Comparison of ENCODE assay signal across 8 cellular contexts in the genomic region with DNA sequence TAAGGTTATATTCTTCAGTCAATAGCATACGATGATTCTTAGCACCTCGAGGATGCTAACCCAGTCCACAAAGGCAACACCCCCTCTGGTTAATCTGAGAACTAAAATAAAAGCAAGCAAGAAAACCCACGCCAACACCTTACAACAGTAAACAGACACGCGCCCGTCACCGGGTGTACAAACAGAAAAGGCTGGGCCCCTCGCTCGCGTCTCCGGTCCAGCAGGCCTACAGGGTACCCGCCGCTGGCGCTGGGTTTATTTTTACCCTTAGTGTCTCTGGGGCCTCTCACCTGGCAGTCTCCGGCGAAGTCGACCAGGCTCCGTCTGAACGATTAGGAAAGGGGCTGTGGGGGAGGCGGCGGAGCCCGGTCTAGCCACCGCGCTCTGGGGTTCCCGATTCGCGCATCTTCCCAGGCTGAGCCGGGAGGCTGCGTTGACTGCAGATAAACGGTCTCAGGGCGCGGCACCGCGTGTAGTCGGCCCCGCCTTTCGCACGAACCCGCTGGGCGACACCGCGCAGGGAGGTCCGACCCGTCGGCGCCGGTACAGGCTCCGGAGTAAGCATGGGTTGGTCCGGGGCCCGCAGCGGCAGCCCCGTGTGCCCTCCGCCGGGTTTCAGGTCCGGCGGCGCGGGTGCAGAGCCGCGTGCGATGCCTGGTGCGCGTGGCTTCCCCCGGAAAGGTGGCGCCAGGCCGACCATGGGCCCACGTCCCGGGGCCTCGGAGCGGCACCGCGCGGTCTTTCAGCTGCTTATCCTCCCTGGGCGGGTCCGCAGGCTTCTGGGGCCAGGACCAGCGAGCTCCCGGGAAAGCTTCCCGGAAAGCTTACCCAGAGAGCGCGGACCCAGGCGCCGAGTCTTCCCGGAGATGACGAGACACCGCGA. TPM values are rescaled to one million over a fixed set of nuclear protein-coding genes. Genes with fewer than 3 reads are reported as not detected.
DNase-seq lines count a peak whose midpoint lies in the region; ATAC-seq and TF ChIP-seq lines count a peak whose summit lies in the region.

A gene with protein sequence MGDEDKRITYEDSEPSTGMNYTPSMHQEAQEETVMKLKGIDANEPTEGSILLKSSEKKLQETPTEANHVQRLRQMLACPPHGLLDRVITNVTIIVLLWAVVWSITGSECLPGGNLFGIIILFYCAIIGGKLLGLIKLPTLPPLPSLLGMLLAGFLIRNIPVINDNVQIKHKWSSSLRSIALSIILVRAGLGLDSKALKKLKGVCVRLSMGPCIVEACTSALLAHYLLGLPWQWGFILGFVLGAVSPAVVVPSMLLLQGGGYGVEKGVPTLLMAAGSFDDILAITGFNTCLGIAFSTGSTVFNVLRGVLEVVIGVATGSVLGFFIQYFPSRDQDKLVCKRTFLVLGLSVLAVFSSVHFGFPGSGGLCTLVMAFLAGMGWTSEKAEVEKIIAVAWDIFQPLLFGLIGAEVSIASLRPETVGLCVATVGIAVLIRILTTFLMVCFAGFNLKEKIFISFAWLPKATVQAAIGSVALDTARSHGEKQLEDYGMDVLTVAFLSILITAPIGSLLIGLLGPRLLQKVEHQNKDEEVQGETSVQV (minus strand): TSS at position 868 of the 883 bp plus-strand sequence. CDS start 9,211 bp downstream, outside the sequence.

- DNase-seq in COR-L47 (lab: John Stamatoyannopoulos, UW) (peak; percentile 75), SJCRH30 (peak; percentile 71 to 75), activated gamma-delta T cell treated with Interleukin-2 at 50 U/mL for 16 hours (peak; percentile 67), foreskin keratinocyte (peak; percentile 47 to 73), stromal cell of bone marrow (ENCODE audit: low read depth) (peak; percentile 57)

- ATAC-seq in GM19397 (IDR thresholded peaks at IDR 0.05; ENCODE audit: unreplicated experiment) (peak; percentile 58), HG03565 (IDR thresholded peaks at IDR 0.05; ENCODE audit: unreplicated experiment) (peak; percentile 34), foreskin keratinocyte (peak; percentile 84)

- no peaks in the 10 kb centered on the region for H3K27me3 ChIP-seq in SJCRH30
- no peaks in the 10 kb centered on the region for H3K27me3 ChIP-seq in foreskin keratinocyte
- H3K27me3 ChIP-seq in neuron (ENCODE audit: insufficient read depth, low read length) = no peaks in the 10 kb centered on the region

- H3K4me1 ChIP-seq in SJCRH30 = peaks cover 4% of the 10 kb centered on the region; the same call in 1 of the 2 replicates
- peaks cover 4% of the 10 kb centered on the region for H3K4me1 ChIP-seq in foreskin keratinocyte
- peaks cover 7% of the 10 kb centered on the region for H3K4me1 ChIP-seq in neuron (ENCODE audit: insufficient read depth, low read length)

- H3K4me3 ChIP-seq in SJCRH30 (peak within 1 kb of the TSS; percentile 96), neuron (ENCODE audit: low read length) (peak within 1 kb of the TSS; percentile 74)

- H3K9me3 ChIP-seq in SJCRH30 (replicated peaks) (no peaks in the 10 kb centered on the region), neuron (ENCODE audit: low read length) (no peaks in the 10 kb centered on the region)

- H2AFZ ChIP-seq in neuron (ENCODE audit: low read depth, low read length) = peak within 1 kb of the TSS; percentile 94

- H3K36me3 ChIP-seq in SJCRH30 = peaks cover 8% of the 10 kb centered on the region
- peaks cover 17% of the 10 kb centered on the region for H3K36me3 ChIP-seq in neuron (ENCODE audit: insufficient read depth, low read length)

- peak; percentile 9 for TF ChIP-seq CTCF in foreskin keratinocyte (conservative IDR thresholded peaks at IDR 0.05)

- peak within 1 kb of the TSS; percentile 87 for H3K27ac ChIP-seq in SJCRH30
- peak within 1 kb of the TSS; percentile 75 for H3K27ac ChIP-seq in foreskin keratinocyte

RNA-seq across cellular contexts. Expression of the gene that starts here (rescaled TPM):
- 16.8 and 20.6 TPM in 2 replicates for total RNA-seq in SJCRH30 (2014; rRNA removed; shearing (Covaris generic))
- 15.9 and 16.8 TPM in 2 replicates for total RNA-seq in foreskin keratinocyte
- polyA plus RNA-seq in foreskin keratinocyte = 6.9 and 8.3 TPM in 2 replicates

Comparison
In these comparisons a context has a peak if more than half of its experiments do, and no peak if none do; other contexts are left out.
1. Peak in every context shown above with its lines: DNase-seq, ATAC-seq, H3K4me3 ChIP-seq and H3K27ac ChIP-seq.
2. ATAC-seq: peak in every context shown above with its lines; median percentile 84 in foreskin keratinocyte; 58 in GM19397; 34 in HG03565.